11 cellular contexts compared by ENCODE assay signal in the genomic region with DNA sequence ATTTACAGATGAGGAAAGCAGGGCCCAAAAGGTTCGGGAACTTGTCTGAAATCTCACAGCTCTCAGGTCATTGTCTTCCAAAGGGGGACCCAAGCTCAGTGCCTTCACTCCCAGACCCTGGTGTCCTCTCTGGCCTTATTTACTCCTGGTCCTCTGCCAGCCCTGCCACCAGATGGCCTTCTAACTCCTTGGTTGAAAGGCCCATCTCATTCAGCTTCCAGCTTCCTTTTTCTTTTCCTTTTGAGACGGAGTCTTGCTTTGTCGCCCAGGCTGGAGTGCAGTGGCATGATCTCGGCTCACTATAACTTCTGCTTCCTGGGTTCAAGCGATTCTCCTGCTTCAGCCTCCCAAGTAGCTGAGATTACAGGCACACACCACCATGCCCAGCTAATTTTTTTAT. TPM values are rescaled to one million over a fixed set of nuclear protein-coding genes. Genes with fewer than 3 reads are reported as not detected.
DNase-seq lines count a peak whose midpoint lies in the region; ATAC-seq lines count a peak whose summit lies in the region.
"Not testable (repeated sequence)": the region's sequence is repeated elsewhere in the genome, so short reads cannot be mapped to it uniquely, and the experiment has no call there.
"Had no signal": no experiment of that assay in that cellular context is flagged by ENCODE, and none has a peak within 500 bp of the region (broad histone marks: within the 10 kb centered on the region; RNA-seq: fewer than 3 reads in every experiment).

No MANE protein-coding gene starts in this region.

- POLR2A ChIA-PET in naive thymus-derived CD4-positive, alpha-beta T cell (lab: Charles Lee) = interaction anchor here (1.2 to 53.8 kb wide), 7 partner anchors 8 to 279 kb away, joined by 5 to 3078 read pairs (median 7); a partner anchor contains a TSS

- in situ Hi-C loops in Caki2 (cut with HindIII; ENCODE audit: low pct_unique_long_range_greater_than_20kb, low sequenced_read_pairs) = not testable (repeated sequence)

- peak overlapping the region in 8 of 9 donors; percentile 36 to 86 (median 66) for H3K27ac Mint-ChIP-seq in naive thymus-derived CD4-positive, alpha-beta T cell

- DNase-seq in Caki2 (ENCODE audit: low read depth) = peak; percentile 39
- DNase-seq in HT1080 (ENCODE audit: low read depth) = peak; percentile 63
- peak; percentile 92 for DNase-seq in OCI-M1 (lab: John Stamatoyannopoulos, UW)
- peak; percentile 55 for DNase-seq in activated CD4-positive, alpha-beta T cell treated with anti-CD3 and anti-CD28 coated beads for 1 hour
- DNase-seq in amniotic epithelial cell (ENCODE audit: low read depth) = peak; percentile 61
- peak; percentile 53 for DNase-seq in germinal center (ENCODE audit: low spot score)
- peak in 8 of 9 donors; percentile 52 to 71 (median 60) for DNase-seq in naive thymus-derived CD4-positive, alpha-beta T cell
- DNase-seq in stimulated activated naive CD8-positive, alpha-beta T cell treated with anti-CD3 and anti-CD28 coated beads, Interleukin-15, Interleukin-2, amounts not matched to agents 100 U/mL and 50 U/mL, for 24 hours = peak; percentile 69

- H3K36me3 Mint-ChIP-seq in naive thymus-derived CD4-positive, alpha-beta T cell = not testable (repeated sequence)

- CTCF ChIA-PET in naive thymus-derived CD4-positive, alpha-beta T cell (lab: Charles Lee) = interaction anchor here (0.6 to 13.5 kb wide), 19 partner anchors 9 to 279 kb away, joined by 3 to 501 read pairs (median 5); a partner anchor contains a TSS

- not testable (repeated sequence) for H3K27me3 ChIP-seq in naive thymus-derived CD4-positive, alpha-beta T cell (ENCODE audit: control insufficient read depth in 2 of 2, insufficient read depth in 2 of 2, low read length in 2 of 2)

- H3K36me3 ChIP-seq in naive thymus-derived CD4-positive, alpha-beta T cell (ENCODE audit: control insufficient read depth in 2 of 3, insufficient read depth in 3 of 3, low read length in 3 of 3) = not testable (repeated sequence)

- H3K4me3 ChIP-seq in naive thymus-derived CD4-positive, alpha-beta T cell (ENCODE audit: low read length) = not testable (repeated sequence)

- intact Hi-C loops in naive thymus-derived CD4-positive, alpha-beta T cell (cut with micrococcal nuclease) = loop anchor here (1.0 kb wide), 3 partner anchors 21 to 47 kb away; a partner anchor contains a TSS

- H3K9me3 Mint-ChIP-seq in naive thymus-derived CD4-positive, alpha-beta T cell = not testable (repeated sequence)

- H3K9me3 ChIP-seq in naive thymus-derived CD4-positive, alpha-beta T cell (ENCODE audit: control insufficient read depth in 2 of 3, low read length in 3 of 3) = not testable (repeated sequence)

- ATAC-seq in naive thymus-derived CD4-positive, alpha-beta T cell = peak; percentile 44
- not testable (repeated sequence) for ATAC-seq in stimulated activated naive CD8-positive, alpha-beta T cell treated with anti-CD3 and anti-CD28 coated beads, Interleukin-15, Interleukin-2, amounts not matched to agents 100 U/mL and 50 U/mL, for 24 hours

- peaks cover 20 to 24% of the 10 kb centered on the region in 2 donors for H3K4me1 ChIP-seq in naive thymus-derived CD4-positive, alpha-beta T cell (ENCODE audit: control insufficient read depth in 2 of 2, insufficient read depth in 2 of 2, low read length in 2 of 2)

- H3K4me1 Mint-ChIP-seq in naive thymus-derived CD4-positive, alpha-beta T cell = peaks cover 20 to 48% (median 45%) of the 10 kb centered on the region in 7 donors

- not testable (repeated sequence) for H3K27ac ChIP-seq in naive thymus-derived CD4-positive, alpha-beta T cell (ENCODE audit: low read depth, low read length)

- H3K4me3 Mint-ChIP-seq in naive thymus-derived CD4-positive, alpha-beta T cell = peak overlapping the region in 3 of 10 donors; percentile 17 to 56 (median 44)

- H3K27me3 Mint-ChIP-seq in naive thymus-derived CD4-positive, alpha-beta T cell = not testable (repeated sequence)

RNA-seq across cellular contexts. Expression of a gene that starts 4.0 kb away (rescaled TPM):
- total RNA-seq in Caki2 (2014; rRNA removed; shearing (Covaris generic); ENCODE audit: low replicate concordance) = 52.6 and 56.1 TPM in 2 replicates
- 21.2 and 21.9 TPM in 2 replicates for total RNA-seq in HT1080 (2014; rRNA removed; shearing (Covaris generic))
- 23.7 and 24.9 TPM in 2 replicates for polyA plus RNA-seq in HT1080 (2015; cell fraction: cytosol; rRNA removed)
- 24.5 and 34.7 TPM in 2 replicates for polyA plus RNA-seq in HT1080 (2015; cell fraction: nucleus; rRNA removed)
- 10 to 100 TPM in 4 of 5 experiments, 1 to 10 TPM in 1; 8.7 to 17.2 (median 11.6) TPM for total RNA-seq in naive thymus-derived CD4-positive, alpha-beta T cell
- polyA plus RNA-seq in naive thymus-derived CD4-positive, alpha-beta T cell = 10 to 100 TPM in 1 of 2 donors, 1 to 10 TPM in 1; 9.4 to 13.8 TPM

RNA-seq across cellular contexts. Expression of a gene that starts 5.0 kb away (rescaled TPM):
- total RNA-seq in Caki2 (2014; rRNA removed; shearing (Covaris generic); ENCODE audit: low replicate concordance) = 0.14 and 0.64 TPM in 2 replicates
- total RNA-seq in HT1080 (2014; rRNA removed; shearing (Covaris generic)) = 2.1 TPM in 2 replicates
- polyA plus RNA-seq in HT1080 (2015; cell fraction: cytosol; rRNA removed) = 2.3 and 2.9 TPM in 2 replicates
- 4.4 and 5.4 TPM in 2 replicates for polyA plus RNA-seq in HT1080 (2015; cell fraction: nucleus; rRNA removed)
- total RNA-seq in naive thymus-derived CD4-positive, alpha-beta T cell = 1 to 10 TPM; 2.7 to 7.5 (median 4.8) TPM
- 1 to 10 TPM in 1 of 2 donors, under 1 TPM in 1; 0.38 to 1.9 TPM for polyA plus RNA-seq in naive thymus-derived CD4-positive, alpha-beta T cell

RNA-seq across cellular contexts. Expression of a gene that starts 9.6 kb away (rescaled TPM):
- 623 and 688 TPM in 2 replicates for total RNA-seq in Caki2 (2014; rRNA removed; shearing (Covaris generic); ENCODE audit: low replicate concordance)
- total RNA-seq in HT1080 (2014; rRNA removed; shearing (Covaris generic)) = 856 and 950 TPM in 2 replicates
- 496 and 573 TPM in 2 replicates for polyA plus RNA-seq in HT1080 (2015; cell fraction: cytosol; rRNA removed)
- 1,409 and 1,413 TPM in 2 replicates for polyA plus RNA-seq in HT1080 (2015; cell fraction: nucleus; rRNA removed)
- total RNA-seq in naive thymus-derived CD4-positive, alpha-beta T cell = 100 to 1,000 TPM; 443 to 761 (median 546) TPM
- polyA plus RNA-seq in naive thymus-derived CD4-positive, alpha-beta T cell = 100 to 1,000 TPM; 106 to 125 TPM

RNA-seq across cellular contexts. Expression of a gene that starts 20.7 kb away (rescaled TPM):
- not detected in 2 replicates for total RNA-seq in Caki2 (2014; rRNA removed; shearing (Covaris generic); ENCODE audit: low replicate concordance)
- total RNA-seq in HT1080 (2014; rRNA removed; shearing (Covaris generic)) = not detected in 2 replicates
- not detected in 2 replicates for polyA plus RNA-seq in HT1080 (2015; cell fraction: cytosol; rRNA removed)
- polyA plus RNA-seq in HT1080 (2015; cell fraction: nucleus; rRNA removed) = 0.15 TPM in 1 of 2 replicates, not detected in the other
- total RNA-seq in naive thymus-derived CD4-positive, alpha-beta T cell = 100 to 1,000 TPM in 1 of 5 experiments, 10 to 100 TPM in 4; 12.3 to 110 (median 20.2) TPM
- polyA plus RNA-seq in naive thymus-derived CD4-positive, alpha-beta T cell = 10 to 100 TPM; 24.0 to 27.5 TPM
- total RNA-seq: fibroblast of lung, ureter had no signal
- polyA plus RNA-seq: fibroblast of lung had no signal

RNA-seq across cellular contexts. Expression of a gene that starts 22.6 kb away (rescaled TPM):
- not detected in 2 replicates for total RNA-seq in Caki2 (2014; rRNA removed; shearing (Covaris generic); ENCODE audit: low replicate concordance)
- total RNA-seq in HT1080 (2014; rRNA removed; shearing (Covaris generic)) = not detected in 2 replicates
- not detected in 2 replicates for polyA plus RNA-seq in HT1080 (2015; cell fraction: cytosol; rRNA removed)
- not detected in 2 replicates for polyA plus RNA-seq in HT1080 (2015; cell fraction: nucleus; rRNA removed)
- not detected for total RNA-seq in naive thymus-derived CD4-positive, alpha-beta T cell
- polyA plus RNA-seq in naive thymus-derived CD4-positive, alpha-beta T cell = not detected
- total RNA-seq: fibroblast of lung, prostate gland, ureter had no signal
- polyA plus RNA-seq: fibroblast of lung had no signal

Comparison
In these comparisons a context has a peak if more than half of its experiments do, and no peak if none do; other contexts are left out.
1. DNase-seq: peak in every context shown above with its lines; median percentile 92 in OCI-M1; 69 in stimulated activated naive CD8-positive, alpha-beta T cell treated with anti-CD3 and anti-CD28 coated beads, Interleukin-15, Interleukin-2, amounts not matched to agents 100 U/mL and 50 U/mL, for 24 hours; 63 in HT1080; 61 in amniotic epithelial cell; 60 in naive thymus-derived CD4-positive, alpha-beta T cell; 55 in activated CD4-positive, alpha-beta T cell treated with anti-CD3 and anti-CD28 coated beads for 1 hour; 53 in germinal center; 39 in Caki2.